Comparison of ENCODE assay signal across 8 cellular contexts in the genomic region with DNA sequence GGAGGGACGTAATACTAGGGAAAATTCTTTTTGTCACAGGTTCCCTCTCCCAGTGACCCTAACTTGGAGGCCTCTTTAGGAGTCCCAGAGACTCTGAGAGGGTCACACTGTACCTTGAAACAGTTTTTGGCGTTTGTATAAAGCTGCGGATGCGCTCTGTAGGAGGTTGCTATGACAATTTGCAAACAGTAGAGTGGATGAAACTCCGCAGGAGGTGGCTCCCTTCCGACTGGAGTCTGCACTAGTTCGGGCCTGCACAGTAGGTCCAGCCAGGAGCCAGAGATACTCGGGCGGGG. TPM values are rescaled to one million over a fixed set of nuclear protein-coding genes. Genes with fewer than 3 reads are reported as not detected.
DNase-seq lines count a peak whose midpoint lies in the region; ATAC-seq lines count a peak whose summit lies in the region.

No MANE protein-coding gene starts in this region.

- no peak overlapping the region for H3K4me3 ChIP-seq in BLaER1
- H3K4me3 ChIP-seq in HUES48 (ENCODE audit: low read depth, low read length), result peak overlapping the region; percentile 89

- no peaks in the 10 kb centered on the region for H3K9me3 Mint-ChIP-seq in central memory CD8-positive, alpha-beta T cell
- H3K9me3 Mint-ChIP-seq in naive B cell, result no peaks in the 10 kb centered on the region

- H3K27me3 Mint-ChIP-seq in central memory CD8-positive, alpha-beta T cell, result no peaks in the 10 kb centered on the region
- H3K27me3 Mint-ChIP-seq in naive B cell, result peaks cover 0 to 5% (median 0%) of the 10 kb centered on the region in 3 donors

- H3K9me3 ChIP-seq in BLaER1, result no peaks in the 10 kb centered on the region
- no peaks in the 10 kb centered on the region for H3K9me3 ChIP-seq in HUES48 (ENCODE audit: control insufficient read depth, insufficient read depth, low read length)

- peak overlapping the region; percentile 94 for H3K4me2 ChIP-seq in BLaER1

- no peaks in the 10 kb centered on the region for H3K36me3 ChIP-seq in BLaER1
- H3K36me3 ChIP-seq in HUES48 (ENCODE audit: control insufficient read depth, insufficient read depth, low read length), result peaks cover 14% of the 10 kb centered on the region

- H3K9ac ChIP-seq in BLaER1 (no peak overlapping the region), HUES48 (ENCODE audit: low read depth, low read length) (no peak overlapping the region)

- H3K4me3 Mint-ChIP-seq in central memory CD8-positive, alpha-beta T cell, result peak overlapping the region; percentile 91
- peak overlapping the region; percentile 93 to 100 (median 97) for H3K4me3 Mint-ChIP-seq in naive B cell

- H4K20me1 ChIP-seq in BLaER1, result peaks cover 23% of the 10 kb centered on the region

- peaks cover 48% of the 10 kb centered on the region for H3K4me1 Mint-ChIP-seq in central memory CD8-positive, alpha-beta T cell
- H3K4me1 Mint-ChIP-seq in naive B cell, result peaks cover 29 to 34% (median 32%) of the 10 kb centered on the region in 3 donors

- no peak overlapping the region for H3K27ac ChIP-seq in BLaER1
- no peak overlapping the region for H3K27ac ChIP-seq in HUES48 (ENCODE audit: low read depth, low read length)

- H3K4me1 ChIP-seq in BLaER1 (peaks cover 28% of the 10 kb centered on the region), HUES48 (ENCODE audit: control insufficient read depth, insufficient read depth, low read length) (peaks cover 22% of the 10 kb centered on the region)

- H3K36me3 Mint-ChIP-seq in central memory CD8-positive, alpha-beta T cell (ENCODE audit: insufficient read depth), result peaks cover 28% of the 10 kb centered on the region
- H3K36me3 Mint-ChIP-seq in naive B cell, result peaks cover 0 to 16% of the 10 kb centered on the region in 2 donors

- DNase-seq in central memory CD8-positive, alpha-beta T cell (ENCODE audit: low spot score in 2 of 2), result no peak
- DNase-seq in naive B cell (no peak), NCI-H1436 (lab: John Stamatoyannopoulos, UW) (no peak), HUDEP-2 (lab: John Stamatoyannopoulos, UW; ENCODE audit: unreplicated experiment in 76 of 76) (no peak), NCI-H526 (lab: John Stamatoyannopoulos, UW) (no peak)
- DNase-seq in effector CD4-positive, alpha-beta T cell, result no peak

- H3K27ac Mint-ChIP-seq in central memory CD8-positive, alpha-beta T cell (ENCODE audit: low read depth), result peak overlapping the region; percentile 86
- peak overlapping the region in 5 of 6 donors; percentile 38 to 96 (median 63) for H3K27ac Mint-ChIP-seq in naive B cell

- H3K27me3 ChIP-seq in BLaER1 (no peaks in the 10 kb centered on the region), HUES48 (ENCODE audit: control insufficient read depth, insufficient read depth, low read length) (no peaks in the 10 kb centered on the region)

- ATAC-seq in central memory CD8-positive, alpha-beta T cell (replicated peaks; ENCODE audit: extremely low read depth, poor library complexity, severe bottlenecking), result no peak
- no peak for ATAC-seq in naive B cell (ENCODE audit: low read depth in 2 of 2)

RNA-seq across cellular contexts. Expression of gene DYRK2, which starts 1.3 kb away (rescaled TPM):
- 10 to 100 TPM; 27.4 to 62.0 (median 36.5) TPM for polyA plus RNA-seq in naive B cell (ENCODE audit: low read depth in 6 of 6)
